15 cellular contexts compared by ENCODE assay signal in genomic region chr17:5364156-5364555, GRCh38. TPM values are rescaled to one million over a fixed set of nuclear protein-coding genes. Genes with fewer than 3 reads are reported as not detected.
DNase-seq lines count a peak whose midpoint lies in the region; FAIRE-seq and TF ChIP-seq lines count a peak whose summit lies in the region.
"Had no signal": no experiment of that assay in that cellular context is flagged by ENCODE, and none has a peak within 500 bp of the region (broad histone marks: within the 10 kb centered on the region; RNA-seq: fewer than 3 reads in every experiment).

No MANE protein-coding gene starts in this region.

- H3K9me3 ChIP-seq in GM23248 (ENCODE audit: low read depth) (no peaks in the 10 kb centered on the region), mesenchymal stem cell (ENCODE audit: control insufficient read depth, low read length) (no peaks in the 10 kb centered on the region)
- H3K9me3 ChIP-seq: esophagus muscularis mucosa, mucosa of descending colon, Peyer's patch had no signal

- H3K4me1 ChIP-seq in GM23248 (ENCODE audit: insufficient read depth): peaks cover 9% of the 10 kb centered on the region
- H3K4me1 ChIP-seq in mesenchymal stem cell (ENCODE audit: control insufficient read depth, insufficient read depth, low read depth, low read length): no peaks in the 10 kb centered on the region
- H3K4me1 ChIP-seq: esophagus muscularis mucosa, Peyer's patch had no signal

- no peaks in the 10 kb centered on the region for H4K20me1 ChIP-seq in GM23248 (ENCODE audit: insufficient read depth)

- no peak overlapping the region for H3K4ac ChIP-seq in mesenchymal stem cell (ENCODE audit: low read depth in 1 of 2, low read length in 2 of 2)

- no peak overlapping the region for H4K8ac ChIP-seq in mesenchymal stem cell (ENCODE audit: low read length)

- no peak for FAIRE-seq in urothelium cell line (lab: Jason Lieb, UNC)
- FAIRE-seq: K562 had no signal

- H3K9ac ChIP-seq in GM23248 (no peak overlapping the region), mesenchymal stem cell (ENCODE audit: low read length) (peak overlapping the region; percentile 9)

- H3K27ac ChIP-seq in GM23248: peak overlapping the region; percentile 31
- no peak overlapping the region for H3K27ac ChIP-seq in mesenchymal stem cell (ENCODE audit: low read length, poor library complexity, severe bottlenecking)
- H3K27ac ChIP-seq: Peyer's patch had no signal

- H3K79me2 ChIP-seq in GM23248 (ENCODE audit: insufficient read depth): 0 out of 2 replicates have a peak, but pooled peaks cover 5% of the 10 kb centered on the region

- no peak overlapping the region for H3K14ac ChIP-seq in mesenchymal stem cell (ENCODE audit: low read length in 2 of 2)

- peak; percentile 16 for DNase-seq in AG09319 (ENCODE audit: extremely low read depth, low read depth)
- peak; percentile 67 for DNase-seq in GM23248
- DNase-seq in choroid plexus epithelial cell (ENCODE audit: low read depth): peak; percentile 78
- DNase-seq in mesenchymal stem cell: peak; percentile 79
- DNase-seq in A172 (ENCODE audit: low spot score): no peak
- DNase-seq in urothelium cell line (ENCODE audit: low spot score): no peak
- no peak for DNase-seq in foreskin melanocyte
- DNase-seq in T-helper 1 cell: no peak
- DNase-seq: activated CD4-positive, alpha-beta T cell treated with anti-CD3 and anti-CD28 coated beads for 1 hour; cortex of kidney; mucosa of descending colon; NCI-H524; Peyer's patch had no signal

- no peak overlapping the region for H2BK12ac ChIP-seq in mesenchymal stem cell (ENCODE audit: low read length in 2 of 2)

- WGBS in GM23248 (ENCODE audit: low coverage in 1 of 2, low lambda C conversion rate in 2 of 2, missing lambda C conversion rate in 2 of 2), 2 experiments: 82 to 84% methylated on average over 6 of the region's 6 CpGs
- WGBS in mesenchymal stem cell: 90% methylated on average over 6 of the region's 6 CpGs

- H3K4me3 ChIP-seq in GM23248 (no peak overlapping the region), choroid plexus epithelial cell (ENCODE audit: low read depth, low read length) (no peak overlapping the region), mesenchymal stem cell (ENCODE audit: insufficient read depth in 1 of 2, low read depth in 1 of 2, low read length in 2 of 2) (no peak overlapping the region)
- H3K4me3 ChIP-seq: esophagus muscularis mucosa, K562, mucosa of descending colon, Peyer's patch had no signal

- H2BK15ac ChIP-seq in mesenchymal stem cell (ENCODE audit: low read depth, poor library complexity, severe bottlenecking): no peak overlapping the region

- peaks cover 7% of the 10 kb centered on the region; the same call in 1 of the 2 replicates for H3F3A ChIP-seq in GM23248 (ENCODE audit: insufficient read depth)

- H3K9me2 ChIP-seq in GM23248 (ENCODE audit: insufficient read depth): no peaks in the 10 kb centered on the region

- no peak overlapping the region for H3K18ac ChIP-seq in mesenchymal stem cell (ENCODE audit: low read depth in 1 of 2, low read length in 2 of 2)

- TF ChIP-seq CTCF in AG09319 (IDR thresholded peaks at IDR 0.05; ENCODE audit: low read depth, low read length) (no peak), choroid plexus epithelial cell (conservative IDR thresholded peaks at IDR 0.05; ENCODE audit: low read depth, low read length) (no peak)

- H2BK5ac ChIP-seq in mesenchymal stem cell (ENCODE audit: low read depth, low read length, poor library complexity, severe bottlenecking): no peak overlapping the region

- H3K4me2 ChIP-seq in GM23248 (ENCODE audit: unreplicated experiment) (peak overlapping the region; percentile 13), mesenchymal stem cell (ENCODE audit: low read length, poor library complexity, severe bottlenecking) (no peak overlapping the region)

- in situ Hi-C loops in GM23248 (cut with MboI): no loop called here

- H3K79me1 ChIP-seq in mesenchymal stem cell (replicated peaks; ENCODE audit: low read length, poor library complexity, severe bottlenecking): peaks cover 12% of the 10 kb centered on the region

- H3K27me3 ChIP-seq in GM23248 (replicated peaks; ENCODE audit: insufficient read depth): no peaks in the 10 kb centered on the region
- H3K27me3 ChIP-seq in mesenchymal stem cell (ENCODE audit: control insufficient read depth in 1 of 2, insufficient read depth in 1 of 2, low read length in 2 of 2): no peaks in the 10 kb centered on the region
- H3K27me3 ChIP-seq: esophagus muscularis mucosa, Peyer's patch had no signal

- H4K91ac ChIP-seq in mesenchymal stem cell (ENCODE audit: low read length): no peak overlapping the region

- no peak overlapping the region for H2BK120ac ChIP-seq in mesenchymal stem cell (ENCODE audit: low read depth, low read length)

- H3K36me3 ChIP-seq in GM23248 (ENCODE audit: low read depth) (peaks cover 31% of the 10 kb centered on the region), mesenchymal stem cell (ENCODE audit: control insufficient read depth in 1 of 2, insufficient read depth in 2 of 2, low read depth in 1 of 2, low read length in 2 of 2) (peaks cover 19 to 64% of the 10 kb centered on the region in 2 experiments)

- no peak overlapping the region for H2AK5ac ChIP-seq in mesenchymal stem cell (ENCODE audit: low read length, severe bottlenecking)

- no peak overlapping the region for H2AFZ ChIP-seq in GM23248
- no peak overlapping the region for H2AFZ ChIP-seq in mesenchymal stem cell (ENCODE audit: low read depth, low read length)

- no peak overlapping the region for H3K23ac ChIP-seq in mesenchymal stem cell (ENCODE audit: low read length in 2 of 2)

RNA-seq across cellular contexts. Expression of gene NUP88, which starts 55.3 kb away (rescaled TPM):
- total RNA-seq in GM23248 (2014; rRNA removed; shearing (Covaris generic)): 42.9 and 50.6 TPM in 2 replicates
- 42.9 and 52.6 TPM in 2 replicates for polyA plus RNA-seq in GM23248 (2016; fragmentation: Nextera tagmentation; extraction: Ambion mirVana)
- 34.9 TPM for polyA plus RNA-seq in mesenchymal stem cell (2013, experiment 1 of 2)
- 36.1 TPM for polyA plus RNA-seq in mesenchymal stem cell (2013, experiment 2 of 2)
- 162 and 167 TPM in 2 replicates for total RNA-seq in A172 (2014; rRNA removed; shearing (Covaris generic))

RNA-seq across cellular contexts. Expression of gene RPAIN, which starts 55.8 kb away (rescaled TPM):
- total RNA-seq in GM23248 (2014; rRNA removed; shearing (Covaris generic)): 9.0 and 15.7 TPM in 2 replicates
- 21.4 and 22.0 TPM in 2 replicates for polyA plus RNA-seq in GM23248 (2016; fragmentation: Nextera tagmentation; extraction: Ambion mirVana)
- 27.2 TPM for polyA plus RNA-seq in mesenchymal stem cell (2013, experiment 1 of 2)
- 26.8 TPM for polyA plus RNA-seq in mesenchymal stem cell (2013, experiment 2 of 2)
- total RNA-seq in A172 (2014; rRNA removed; shearing (Covaris generic)): 73.2 and 103 TPM in 2 replicates

Comparison
In these comparisons a context has a peak if more than half of its experiments do, and no peak if none do; other contexts are left out.
1. DNase-seq: peak in AG09319 (single experiment), GM23248 (single experiment), choroid plexus epithelial cell (single experiment) and mesenchymal stem cell (single experiment); none in A172 (single experiment), urothelium cell line (single experiment), foreskin melanocyte (single experiment) and T-helper 1 cell (0 of 5).